ENCODE assay signal across 9 cellular contexts in genomic region chr3:198022604-198023003, GRCh38.
"Had no signal": no experiment of that assay in that cellular context is flagged by ENCODE, and none has a peak within 500 bp of the region (broad histone marks: within the 10 kb centered on the region; RNA-seq: fewer than 3 reads in every experiment).

No MANE protein-coding gene starts in this region.

- H3K36me3 ChIP-seq: HAP-1 had no signal

- H3K4me1 ChIP-seq: HAP-1 had no signal

- ATAC-seq: HCT116 had no signal

- H3K27ac ChIP-seq: GM23248, HL-60, KMS-11 had no signal

- H3K4me3 ChIP-seq: GM23248, HAP-1 had no signal

- DNase-seq: GM23248, GOT3, H7, IMR-90, KBM-7 had no signal

- H3K9me3 ChIP-seq: HAP-1 had no signal
